ENCODE assay signal across 11 cellular contexts in the genomic region with DNA sequence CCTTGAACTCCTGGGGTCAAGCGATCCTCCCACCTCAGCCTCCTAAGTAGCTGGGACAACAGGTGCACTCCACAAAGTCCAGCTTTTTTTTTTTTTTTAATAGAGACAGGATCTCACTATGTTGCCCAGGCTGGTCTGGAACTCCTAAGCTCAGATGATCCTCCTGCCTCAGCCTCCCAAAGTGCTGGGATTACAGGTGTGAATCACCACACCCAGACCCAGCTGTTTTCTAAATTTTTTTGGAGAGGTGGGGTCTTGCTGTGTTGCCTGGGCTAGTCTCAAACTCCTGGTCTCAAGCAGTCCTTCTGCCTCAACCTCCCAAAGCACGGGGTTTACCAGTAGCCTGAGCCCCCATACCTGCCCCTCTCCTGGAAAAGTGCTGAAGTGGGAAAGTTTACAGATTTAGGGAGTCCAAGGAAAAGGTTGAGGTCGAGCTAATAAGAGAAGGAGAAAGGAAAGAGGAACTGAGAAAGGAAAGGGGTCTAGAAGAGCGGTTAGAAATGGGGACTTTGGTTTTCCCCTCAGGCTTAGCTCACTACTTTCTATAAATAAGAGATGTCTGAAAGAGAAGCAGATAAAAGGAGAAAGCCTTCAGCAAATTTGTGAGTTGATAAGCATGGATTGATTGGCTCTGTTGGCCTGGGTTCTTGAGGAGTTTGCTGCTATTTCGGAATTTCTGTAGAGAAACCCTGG. TPM values are rescaled to one million over a fixed set of nuclear protein-coding genes. Genes with fewer than 3 reads are reported as not detected.
DNase-seq lines count a peak whose midpoint lies in the region; ATAC-seq, FAIRE-seq and TF ChIP-seq lines count a peak whose summit lies in the region.
"Had no signal": no experiment of that assay in that cellular context is flagged by ENCODE, and none has a peak within 500 bp of the region (broad histone marks: within the 10 kb centered on the region; RNA-seq: fewer than 3 reads in every experiment).

No MANE protein-coding gene starts in this region.

- peaks cover 10% of the 10 kb centered on the region for H3K36me3 Mint-ChIP-seq in activated CD4-positive, alpha-beta T cell treated with anti-CD3 and anti-CD28 coated beads, Interleukin-2, amount 10 ng/mL, durations not matched to agents 24 days and 14 days (ENCODE audit: low read depth)

- DNase-seq in GM12892 (ENCODE audit: insufficient read length) (no peak), OCI-LY7 (ENCODE audit: low spot score) (peak; percentile 64), HPDE6-E6E7 (ENCODE audit: extremely low spot score) (no peak), EL (no peak), HK-2 (ENCODE audit: unreplicated experiment) (no peak)
- no peak for DNase-seq in activated CD4-positive, alpha-beta T cell treated with anti-CD3 and anti-CD28 coated beads, Interleukin-2, amount 10 ng/mL, durations not matched to agents 24 days and 14 days
- DNase-seq: CD8-positive, alpha-beta memory T cell; NCI-H524 treated with DMSO at 0.1 percent for 48 hours had no signal

- no peaks in the 10 kb centered on the region for H3K9me2 ChIP-seq in OCI-LY7 (ENCODE audit: insufficient read depth, low read length)

- CTCF ChIA-PET in OCI-LY7 (lab: Charles Lee; ENCODE audit: unreplicated experiment): no interaction called here

- H2AFZ ChIP-seq in OCI-LY7 (ENCODE audit: low read length): no peak overlapping the region

- no peak for TF ChIP-seq POLR2A in GM12892 (IDR thresholded peaks at IDR 0.05; ENCODE audit: low read depth, low read length)

- H3K27me3 Mint-ChIP-seq in activated CD4-positive, alpha-beta T cell treated with anti-CD3 and anti-CD28 coated beads, Interleukin-2, amount 10 ng/mL, durations not matched to agents 24 days and 14 days: no peaks in the 10 kb centered on the region
- H3K27me3 Mint-ChIP-seq: CD8-positive, alpha-beta memory T cell had no signal

- peak overlapping the region; percentile 36 for H3K4me3 ChIP-seq in OCI-LY7 (ENCODE audit: low read depth, low read length, poor library complexity, severe bottlenecking)

- FAIRE-seq in GM12892 (lab: Jason Lieb, UNC): peak; percentile 75

- peak; percentile 49 for ATAC-seq in GM21390 (IDR thresholded peaks at IDR 0.05; ENCODE audit: unreplicated experiment)
- ATAC-seq in HG03103 (IDR thresholded peaks at IDR 0.05; ENCODE audit: low read depth, unreplicated experiment): peak; percentile 56

- peak overlapping the region; percentile 64 for H3K4me2 ChIP-seq in OCI-LY7 (ENCODE audit: low read length)

- H3K27ac Mint-ChIP-seq in activated CD4-positive, alpha-beta T cell treated with anti-CD3 and anti-CD28 coated beads, Interleukin-2, amount 10 ng/mL, durations not matched to agents 24 days and 14 days: no peak overlapping the region

- peaks cover 63% of the 10 kb centered on the region for H4K20me1 ChIP-seq in OCI-LY7 (ENCODE audit: insufficient read depth, low read length)

- H3K9me3 Mint-ChIP-seq in activated CD4-positive, alpha-beta T cell treated with anti-CD3 and anti-CD28 coated beads, Interleukin-2, amount 10 ng/mL, durations not matched to agents 24 days and 14 days: no peaks in the 10 kb centered on the region
- H3K9me3 Mint-ChIP-seq: CD8-positive, alpha-beta memory T cell; neural crest cell had no signal

- intact Hi-C loops in OCI-LY7 (cut with micrococcal nuclease; ENCODE audit: unreplicated experiment): no loop called here
- intact Hi-C loops in activated CD4-positive, alpha-beta T cell treated with anti-CD3 and anti-CD28 coated beads, Interleukin-2, amount 10 ng/mL, durations not matched to agents 24 days and 14 days (cut with micrococcal nuclease): no loop called here

- H3K4me1 Mint-ChIP-seq in activated CD4-positive, alpha-beta T cell treated with anti-CD3 and anti-CD28 coated beads, Interleukin-2, amount 10 ng/mL, durations not matched to agents 24 days and 14 days: peaks cover 25% of the 10 kb centered on the region

- H3K4me1 ChIP-seq in OCI-LY7 (ENCODE audit: insufficient read depth, low read length, poor library complexity, severe bottlenecking): peaks cover 27% of the 10 kb centered on the region

- POLR2A ChIA-PET in OCI-LY7 (lab: Charles Lee): interaction anchor here (0.6 to 2.0 kb wide), 9 partner anchors 9 to 166 kb away, joined by 3 to 9 read pairs (median 3); no protein-coding TSS in a partner anchor

- H3K9me3 ChIP-seq in OCI-LY7 (ENCODE audit: low read length): no peaks in the 10 kb centered on the region

- no peak overlapping the region for H3K4me3 Mint-ChIP-seq in activated CD4-positive, alpha-beta T cell treated with anti-CD3 and anti-CD28 coated beads, Interleukin-2, amount 10 ng/mL, durations not matched to agents 24 days and 14 days
- H3K4me3 Mint-ChIP-seq: neural crest cell had no signal

- no peak for TF ChIP-seq CTCF in OCI-LY7 (conservative IDR thresholded peaks at IDR 0.05; ENCODE audit: low read length)

- H3K27ac ChIP-seq in OCI-LY7 (ENCODE audit: low read depth, low read length, poor library complexity, severe bottlenecking): no peak overlapping the region

- H3K36me3 ChIP-seq in OCI-LY7 (ENCODE audit: insufficient read depth, low read length): peaks cover 18% of the 10 kb centered on the region

- BruUV-seq in OCI-LY7 (replicated peaks; lab: Mats Ljungman, UMichigan): no TSS peak

- H3K79me2 ChIP-seq in OCI-LY7 (ENCODE audit: insufficient read depth, low read depth, low read length): peaks cover 76% of the 10 kb centered on the region; the same call in 1 of the 2 replicates

RNA-seq across cellular contexts. Expression of a gene that starts 23.6 kb away (rescaled TPM):
- polyA plus RNA-seq in GM12892 (2012; ENCODE audit: missing spikeins): 277 TPM
- 96.7 and 126 TPM in 2 replicates for total RNA-seq in OCI-LY7 (2014; rRNA removed; shearing (Covaris generic))
- total RNA-seq in OCI-LY7 (2022): 142 and 167 TPM in 2 replicates
- total RNA-seq in activated CD4-positive, alpha-beta T cell treated with anti-CD3 and anti-CD28 coated beads, Interleukin-2, amount 10 ng/mL, durations not matched to agents 24 days and 14 days: 72.6 and 79.5 TPM in 2 replicates
